19 cellular contexts compared by ENCODE assay signal in genomic region chr12:69514845-69515244, GRCh38. TPM values are rescaled to one million over a fixed set of nuclear protein-coding genes. Genes with fewer than 3 reads are reported as not detected.
A peak's percentile ranks its signal among the peaks of the same experiment; 100 is the strongest.
DNase-seq lines count a peak whose midpoint lies in the region; ATAC-seq and TF ChIP-seq lines count a peak whose summit lies in the region.
"Had no signal": no experiment of that assay in that cellular context is flagged by ENCODE, and none has a peak within 500 bp of the region (broad histone marks: within the 10 kb centered on the region; RNA-seq: fewer than 3 reads in every experiment).

No MANE protein-coding gene starts in this region.

- TF ChIP-seq CTCF in natural killer cell (IDR thresholded peaks at IDR 0.05): no peak
- TF ChIP-seq CTCF in mesothelial cell of epicardium (IDR thresholded peaks at IDR 0.05; ENCODE audit: unreplicated experiment): no peak

- intact Hi-C loops in natural killer cell (cut with micrococcal nuclease): no loop called here

- peaks cover 49 to 54% of the 10 kb centered on the region in 2 donors for H3K4me1 Mint-ChIP-seq in natural killer cell
- H3K4me1 Mint-ChIP-seq in natural killer cell treated with Interleukin-12 subunit alpha and Interleukin-12 subunit beta and Interleukin-15 and Interleukin-18, amount 100 ng/mL, for 72 hours (ENCODE audit: low read depth in 2 of 2): peaks cover 27 to 30% of the 10 kb centered on the region in 2 donors
- H3K4me1 Mint-ChIP-seq in central memory CD8-positive, alpha-beta T cell: peaks cover 30% of the 10 kb centered on the region
- peaks cover 51% of the 10 kb centered on the region for H3K4me1 Mint-ChIP-seq in mesothelial cell of epicardium
- peaks cover 24% of the 10 kb centered on the region for H3K4me1 Mint-ChIP-seq in activated T-helper 17 cell treated with anti-CD3 and anti-CD28 coated beads, Interleukin-2, amount 50 U/mL, for 72 hours

- DNase-seq in natural killer cell: no peak
- DNase-seq in natural killer cell treated with Interleukin-12 subunit alpha and Interleukin-12 subunit beta and Interleukin-15 and Interleukin-18, amount 100 ng/mL, for 72 hours (ENCODE audit: low spot score): no peak
- DNase-seq in central memory CD8-positive, alpha-beta T cell (ENCODE audit: low spot score in 2 of 2): no peak
- no peak for DNase-seq in mesothelial cell of epicardium (ENCODE audit: low spot score in 2 of 2, unreplicated experiment in 2 of 2)
- DNase-seq in activated effector memory CD4-positive, alpha-beta T cell treated with anti-CD3 and anti-CD28 coated beads, Interleukin-2, amount 50 U/mL, for 16 hours: no peak
- DNase-seq: EL, GF-D8, Kasumi-1, NCI-H1417 treated with DMSO at 0.1 percent for 48 hours, NCI-H187, NCI-H446 treated with DMSO at 0.1 percent for 48 hours, NCI-H526 treated with DMSO at 0.1 percent for 48 hours, PC-9, RPMI8226, SHP77 treated with DMSO at 0.1 percent for 48 hours had no signal

- H3K36me3 Mint-ChIP-seq in natural killer cell (no peaks in the 10 kb centered on the region), mesothelial cell of epicardium (peaks cover 7% of the 10 kb centered on the region)
- no peaks in the 10 kb centered on the region for H3K36me3 Mint-ChIP-seq in natural killer cell treated with Interleukin-12 subunit alpha and Interleukin-12 subunit beta and Interleukin-15 and Interleukin-18, amount 100 ng/mL, for 72 hours
- peaks cover 2% of the 10 kb centered on the region for H3K36me3 Mint-ChIP-seq in central memory CD8-positive, alpha-beta T cell (ENCODE audit: insufficient read depth)
- H3K36me3 Mint-ChIP-seq in activated T-helper 17 cell treated with anti-CD3 and anti-CD28 coated beads, Interleukin-2, amount 50 U/mL, for 72 hours (ENCODE audit: low read depth): no peaks in the 10 kb centered on the region

- H3K27me3 Mint-ChIP-seq in natural killer cell (ENCODE audit: low read depth in 2 of 2): no peaks in the 10 kb centered on the region
- no peaks in the 10 kb centered on the region for H3K27me3 Mint-ChIP-seq in natural killer cell treated with Interleukin-12 subunit alpha and Interleukin-12 subunit beta and Interleukin-15 and Interleukin-18, amount 100 ng/mL, for 72 hours
- no peaks in the 10 kb centered on the region for H3K27me3 Mint-ChIP-seq in central memory CD8-positive, alpha-beta T cell
- H3K27me3 Mint-ChIP-seq in mesothelial cell of epicardium (ENCODE audit: low read depth): no peaks in the 10 kb centered on the region
- H3K27me3 Mint-ChIP-seq in activated T-helper 17 cell treated with anti-CD3 and anti-CD28 coated beads, Interleukin-2, amount 50 U/mL, for 72 hours: no peaks in the 10 kb centered on the region

- H3K9me3 Mint-ChIP-seq in natural killer cell (no peaks in the 10 kb centered on the region), mesothelial cell of epicardium (peaks cover 5% of the 10 kb centered on the region)
- H3K9me3 Mint-ChIP-seq in natural killer cell treated with Interleukin-12 subunit alpha and Interleukin-12 subunit beta and Interleukin-15 and Interleukin-18, amount 100 ng/mL, for 72 hours: no peaks in the 10 kb centered on the region
- no peaks in the 10 kb centered on the region for H3K9me3 Mint-ChIP-seq in central memory CD8-positive, alpha-beta T cell
- no peaks in the 10 kb centered on the region for H3K9me3 Mint-ChIP-seq in activated T-helper 17 cell treated with anti-CD3 and anti-CD28 coated beads, Interleukin-2, amount 50 U/mL, for 72 hours

- ATAC-seq in natural killer cell (peak; percentile 71 to 82 (median 76)), HG02623 (IDR thresholded peaks at IDR 0.05; ENCODE audit: unreplicated experiment) (no peak)
- no peak for ATAC-seq in natural killer cell treated with Interleukin-12 subunit alpha and Interleukin-12 subunit beta and Interleukin-15 and Interleukin-18, amount 100 ng/mL, for 72 hours
- peak; percentile 40 for ATAC-seq in central memory CD8-positive, alpha-beta T cell (replicated peaks; ENCODE audit: extremely low read depth, poor library complexity, severe bottlenecking)
- ATAC-seq in activated T-helper 17 cell treated with anti-CD3 and anti-CD28 coated beads, Interleukin-2, amount 50 U/mL, for 72 hours (replicated peaks): no peak
- ATAC-seq: SK-N-SH treated with all-trans-retinoic acid at 6 μM for 48 hours had no signal

- H3K27ac Mint-ChIP-seq in natural killer cell (peak overlapping the region; percentile 71 to 72), mesothelial cell of epicardium (peak overlapping the region; percentile 67)
- H3K27ac Mint-ChIP-seq in natural killer cell treated with Interleukin-12 subunit alpha and Interleukin-12 subunit beta and Interleukin-15 and Interleukin-18, amount 100 ng/mL, for 72 hours: no peak overlapping the region
- H3K27ac Mint-ChIP-seq in central memory CD8-positive, alpha-beta T cell (ENCODE audit: low read depth): no peak overlapping the region
- no peak overlapping the region for H3K27ac Mint-ChIP-seq in activated T-helper 17 cell treated with anti-CD3 and anti-CD28 coated beads, Interleukin-2, amount 50 U/mL, for 72 hours

- H3K4me3 Mint-ChIP-seq in natural killer cell (peak overlapping the region; percentile 13), mesothelial cell of epicardium (no peak overlapping the region)
- no peak overlapping the region for H3K4me3 Mint-ChIP-seq in natural killer cell treated with Interleukin-12 subunit alpha and Interleukin-12 subunit beta and Interleukin-15 and Interleukin-18, amount 100 ng/mL, for 72 hours
- H3K4me3 Mint-ChIP-seq in central memory CD8-positive, alpha-beta T cell: no peak overlapping the region
- H3K4me3 Mint-ChIP-seq in activated T-helper 17 cell treated with anti-CD3 and anti-CD28 coated beads, Interleukin-2, amount 50 U/mL, for 72 hours: no peak overlapping the region
- H3K4me3 Mint-ChIP-seq: CD14-positive monocyte had no signal

RNA-seq across cellular contexts. Expression of gene FRS2, which starts 44.7 kb away (rescaled TPM):
- 10 to 100 TPM; 25.6 to 33.8 (median 28.2) TPM for total RNA-seq in natural killer cell
- total RNA-seq in natural killer cell treated with Interleukin-12 subunit alpha and Interleukin-12 subunit beta and Interleukin-15 and Interleukin-18, amount 100 ng/mL, for 72 hours: 10 to 100 TPM; 15.2 to 17.6 TPM
- total RNA-seq in mesothelial cell of epicardium: 46.1 to 49.2 TPM (median 47.8 TPM) in 3 replicates
- 10 to 100 TPM; 11.0 to 12.8 TPM for total RNA-seq in activated T-helper 17 cell treated with anti-CD3 and anti-CD28 coated beads, Interleukin-2, amount 50 U/mL, for 72 hours

Comparison
In these comparisons a context has a peak if more than half of its experiments do, and no peak if none do; other contexts are left out.
1. ATAC-seq: peak in natural killer cell (3 of 3) and central memory CD8-positive, alpha-beta T cell (single experiment); none in natural killer cell treated with Interleukin-12 subunit alpha and Interleukin-12 subunit beta and Interleukin-15 and Interleukin-18, amount 100 ng/mL, for 72 hours (0 of 2), activated T-helper 17 cell treated with anti-CD3 and anti-CD28 coated beads, Interleukin-2, amount 50 U/mL, for 72 hours (single experiment) and HG02623 (single experiment).
2. H3K27ac Mint-ChIP-seq: peak in natural killer cell (2 of 2) and mesothelial cell of epicardium (single experiment); none in natural killer cell treated with Interleukin-12 subunit alpha and Interleukin-12 subunit beta and Interleukin-15 and Interleukin-18, amount 100 ng/mL, for 72 hours (0 of 2), central memory CD8-positive, alpha-beta T cell (single experiment) and activated T-helper 17 cell treated with anti-CD3 and anti-CD28 coated beads, Interleukin-2, amount 50 U/mL, for 72 hours (single experiment).